1 cellular context compared by ENCODE assay signal in the genomic region with DNA sequence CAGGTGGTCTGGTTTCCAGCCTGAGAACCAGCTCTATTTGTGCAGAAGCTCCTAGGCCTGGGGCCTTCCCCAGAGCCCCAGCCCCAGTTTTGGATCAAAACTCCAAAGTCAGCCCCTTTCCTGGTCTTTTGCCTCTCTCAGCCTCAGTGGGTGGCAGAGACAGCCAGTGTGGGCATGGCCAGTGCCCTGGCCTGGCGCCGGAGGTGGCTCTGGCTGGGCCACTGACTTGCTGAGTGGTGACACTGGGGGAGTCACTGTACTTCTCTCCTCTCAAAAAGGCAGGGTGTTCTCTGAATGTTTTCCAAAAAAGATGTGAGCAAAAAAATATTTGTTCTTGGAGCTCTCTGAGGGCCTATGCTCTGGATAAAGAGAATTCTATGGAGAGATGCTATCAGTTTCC.
TF ChIP-seq lines count a peak whose summit lies in the region.

No MANE protein-coding gene starts in this region.

TF ChIP-seq in H1, 55 proteins besides CTCF, POLR2A, EP300 and RAD21:
- TF ChIP-seq FOSL1 (IDR thresholded peaks at IDR 0.05; ENCODE audit: insufficient read depth, low read depth, low read length) (no peak), SUZ12 (IDR thresholded peaks at IDR 0.05; ENCODE audit: low read length) (no peak), CTBP2 (IDR thresholded peaks at IDR 0.05; ENCODE audit: borderline replicate concordance, insufficient read depth, insufficient read length, low read length) (no peak), SP4 (IDR thresholded peaks at IDR 0.05; ENCODE audit: low read length) (no peak), PHF8 (conservative IDR thresholded peaks at IDR 0.05; ENCODE audit: low read depth, low read length) (no peak), RNF2 (IDR thresholded peaks at IDR 0.05; ENCODE audit: borderline replicate concordance, low read depth, low read length, missing control alignments, poor library complexity, severe bottlenecking) (no peak)
